ENCODE assay signal across 19 cellular contexts in the genomic region with DNA sequence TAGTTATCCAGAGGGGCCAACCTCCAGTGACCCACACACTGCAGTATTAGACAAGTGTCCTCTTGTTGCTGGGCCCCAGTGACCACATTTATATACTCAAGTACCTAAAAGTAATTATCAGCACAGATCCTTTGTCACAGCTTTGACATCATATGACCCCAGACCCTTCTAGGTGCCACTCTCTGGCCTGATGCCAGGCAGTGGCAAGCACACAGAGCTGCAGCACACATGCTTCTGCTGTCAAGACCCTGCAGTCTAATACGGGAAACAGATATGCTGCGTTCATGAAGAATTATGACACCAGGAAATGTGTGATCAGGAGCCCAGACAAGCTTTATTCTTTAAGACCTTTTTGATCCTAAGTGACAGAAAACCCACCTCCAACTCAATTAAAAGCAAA.
"Had no signal": no experiment of that assay in that cellular context is flagged by ENCODE, and none has a peak within 500 bp of the region (broad histone marks: within the 10 kb centered on the region; RNA-seq: fewer than 3 reads in every experiment).

No MANE protein-coding gene starts in this region.

- H3K9me3 ChIP-seq: heart right ventricle, lower lobe of right lung, tibial artery had no signal

- H3K4me1 ChIP-seq: tibial artery had no signal

- H3K27ac ChIP-seq: lower lobe of right lung, tibial artery had no signal

- H3K27me3 Mint-ChIP-seq: activated CD4-positive, alpha-beta T cell treated with anti-CD3 and anti-CD28 coated beads for 36 hours; naive thymus-derived CD4-positive, alpha-beta T cell; stimulated activated naive CD8-positive, alpha-beta T cell treated with anti-CD3 and anti-CD28 coated beads, Interleukin-15, amount 100 ng/mL, for 72 hours had no signal

- H3K27ac Mint-ChIP-seq: activated CD4-positive, alpha-beta T cell treated with anti-CD3 and anti-CD28 coated beads for 36 hours; activated naive CD4-positive, alpha-beta T cell treated with anti-CD3 and anti-CD28 coated beads, Interleukin-2, amount 10 ng/mL, durations not matched to agents 7 days and 5 days; activated T-cell treated with anti-CD3 and anti-CD28 coated beads, Interleukin-2, amount 50 U/mL, for 72 hours; stimulated activated effector memory CD8-positive, alpha-beta T cell treated with anti-CD3 and anti-CD28 coated beads, Interleukin-12 subunit alpha, Interleukin-12 subunit beta, amount 100 ng/mL, for 72 hours; WTC11 had no signal

- H3K4me3 Mint-ChIP-seq: activated CD4-positive, alpha-beta T cell treated with anti-CD3 and anti-CD28 coated beads for 36 hours; activated naive CD4-positive, alpha-beta T cell treated with anti-CD3 and anti-CD28 coated beads, Interleukin-2, amount 10 ng/mL, durations not matched to agents 7 days and 5 days; activated T-cell treated with anti-CD3 and anti-CD28 coated beads, Interleukin-2, amount 50 U/mL, for 72 hours; naive thymus-derived CD4-positive, alpha-beta T cell; neural crest cell; stimulated activated effector memory CD8-positive, alpha-beta T cell treated with anti-CD3 and anti-CD28 coated beads, Interleukin-12 subunit alpha, Interleukin-12 subunit beta, amount 100 ng/mL, for 72 hours; stimulated activated naive CD8-positive, alpha-beta T cell treated with anti-CD3 and anti-CD28 coated beads, Interleukin-15, amount 100 ng/mL, for 72 hours; WTC11 had no signal

- H3K9me3 Mint-ChIP-seq: activated naive CD4-positive, alpha-beta T cell treated with anti-CD3 and anti-CD28 coated beads, Interleukin-2, amount 10 ng/mL, durations not matched to agents 7 days and 5 days; naive thymus-derived CD4-positive, alpha-beta T cell; stimulated activated effector memory CD8-positive, alpha-beta T cell treated with anti-CD3 and anti-CD28 coated beads, Interleukin-12 subunit alpha, Interleukin-12 subunit beta, amount 100 ng/mL, for 72 hours; stimulated activated naive CD8-positive, alpha-beta T cell treated with anti-CD3 and anti-CD28 coated beads, Interleukin-15, amount 100 ng/mL, for 72 hours; WTC11 had no signal

- DNase-seq: activated CD4-positive, alpha-beta T cell treated with anti-CD3 and anti-CD28 coated beads for 36 hours; activated CD4-positive, alpha-beta T cell treated with anti-CD3 and anti-CD28 coated beads, Interleukin-2, amount 50 U/mL, for 48 hours; activated effector memory CD4-positive, alpha-beta T cell treated with anti-CD3 and anti-CD28 coated beads, Interleukin-2, amount 50 U/mL, for 16 hours; activated naive CD4-positive, alpha-beta T cell treated with anti-CD3 and anti-CD28 coated beads, Interleukin-2, amount 10 ng/mL, durations not matched to agents 7 days and 5 days; activated T-cell treated with anti-CD3 and anti-CD28 coated beads, Interleukin-2, amount 50 U/mL, for 72 hours; amygdala; left colon; lower lobe of right lung; naive thymus-derived CD4-positive, alpha-beta T cell; occipital lobe; small intestine; stimulated activated CD4-positive, alpha-beta T cell treated with anti-CD3 and anti-CD28 coated beads, Interleukin-2, amount 100 ng/mL, for 24 hours; stimulated activated naive CD8-positive, alpha-beta T cell treated with anti-CD3 and anti-CD28 coated beads, Interleukin-15, amount 100 ng/mL, for 72 hours; tibial artery had no signal

- H3K4me1 Mint-ChIP-seq: activated naive CD4-positive, alpha-beta T cell treated with anti-CD3 and anti-CD28 coated beads, Interleukin-2, amount 10 ng/mL, durations not matched to agents 7 days and 5 days; WTC11 had no signal

- H3K36me3 Mint-ChIP-seq: activated naive CD4-positive, alpha-beta T cell treated with anti-CD3 and anti-CD28 coated beads, Interleukin-2, amount 10 ng/mL, durations not matched to agents 7 days and 5 days; naive thymus-derived CD4-positive, alpha-beta T cell; stimulated activated effector memory CD8-positive, alpha-beta T cell treated with anti-CD3 and anti-CD28 coated beads, Interleukin-12 subunit alpha, Interleukin-12 subunit beta, amount 100 ng/mL, for 72 hours; WTC11 had no signal

- H3K4me3 ChIP-seq: heart right ventricle, lower lobe of right lung, tibial artery had no signal

- ATAC-seq: activated CD4-positive, alpha-beta T cell treated with anti-CD3 and anti-CD28 coated beads for 36 hours; activated T-cell treated with anti-CD3 and anti-CD28 coated beads, Interleukin-2, amount 50 U/mL, for 72 hours; left colon; lower lobe of right lung; naive thymus-derived CD4-positive, alpha-beta T cell; sciatic nerve; stimulated activated effector memory CD8-positive, alpha-beta T cell treated with anti-CD3 and anti-CD28 coated beads, Interleukin-12 subunit alpha, Interleukin-12 subunit beta, amount 100 ng/mL, for 72 hours; stimulated activated naive CD8-positive, alpha-beta T cell treated with anti-CD3 and anti-CD28 coated beads, Interleukin-15, amount 100 ng/mL, for 72 hours; WTC11 had no signal

- H3K27me3 ChIP-seq: heart right ventricle, tibial artery had no signal
